In genomic region chr16:54076006-54076504, GRCh38 we compare ENCODE assay signal across 16 cellular contexts.
A peak's percentile ranks its signal among the peaks of the same experiment; 100 is the strongest.
DNase-seq lines count a peak whose midpoint lies in the region; ATAC-seq and TF ChIP-seq lines count a peak whose summit lies in the region.
"Had no signal": no experiment of that assay in that cellular context is flagged by ENCODE, and none has a peak within 500 bp of the region (broad histone marks: within the 10 kb centered on the region; RNA-seq: fewer than 3 reads in every experiment).

No MANE protein-coding gene starts in this region.

- no peaks in the 10 kb centered on the region for H3K36me3 ChIP-seq in mammary epithelial cell (ENCODE audit: insufficient read depth, low read length)

- no peaks in the 10 kb centered on the region for H3K27me3 Mint-ChIP-seq in MCF 10A (ENCODE audit: insufficient read depth, unreplicated experiment)
- H3K27me3 Mint-ChIP-seq: B cell; CD4-positive, alpha-beta T cell had no signal

- no peaks in the 10 kb centered on the region for H4K20me1 ChIP-seq in mammary epithelial cell (ENCODE audit: insufficient read depth, low read length)

- H3K27me3 ChIP-seq in mammary epithelial cell (ENCODE audit: insufficient read depth, low read length), result no peaks in the 10 kb centered on the region

- in situ Hi-C loops in mammary epithelial cell (cut with MboI; ENCODE audit: low sequenced_read_pairs in 2 of 2), result no loop called here

- H3K79me2 ChIP-seq in mammary epithelial cell (ENCODE audit: insufficient read depth, low read length), result no peaks in the 10 kb centered on the region

- WGBS in mammary epithelial cell (ENCODE audit: low coverage, missing lambda C conversion rate), result 100% methylated on average over 3 of the region's 3 CpGs

- CTCF ChIA-PET in MCF 10A (lab: Yijun Ruan, JAX), result interaction anchor here (0.5 to 0.6 kb wide), 2 partner anchors 117 to 1443 kb away, joined by 3 read pairs; no protein-coding TSS in a partner anchor
- CTCF ChIA-PET in mammary epithelial cell (lab: Charles Lee; ENCODE audit: low non-redundant PET), result no interaction called here

- no peak for DNase-seq in MCF 10A (ENCODE audit: unreplicated experiment)
- no peak for DNase-seq in mammary epithelial cell
- DNase-seq in kidney glomerular epithelial cell (lab: John Stamatoyannopoulos, UW), result peak; percentile 2
- DNase-seq in renal cortical epithelial cell (ENCODE audit: low read depth), result peak; percentile 57
- DNase-seq in islet precursor cell, result no peak
- no peak for DNase-seq in activated CD4-positive, CD25-positive, alpha-beta regulatory T cell (lab: John Stamatoyannopoulos, UW)
- DNase-seq: C1 segment of cervical spinal cord; Calu3; CD4-positive, alpha-beta T cell; DMS 273 treated with DMSO at 0.1 percent for 48 hours; DMS79; HCEC 1CT; IMR-90 had no signal

- dilution Hi-C loops in mammary epithelial cell (cut with HindIII; ENCODE audit: low sequenced_read_pairs), result loop anchor here (5.0 kb wide), 1 partner anchor 96 kb away; no protein-coding TSS in a partner anchor

- H2AFZ ChIP-seq in mammary epithelial cell (ENCODE audit: low read depth, low read length), result no peak overlapping the region

- no peak for ATAC-seq in activated CD4-positive, CD25-positive, alpha-beta regulatory T cell treated with anti-CD3 and anti-CD28 coated beads, Interleukin-2, amount 50 U/mL, for 24 hours

- H3K4me3 Mint-ChIP-seq in MCF 10A (ENCODE audit: unreplicated experiment), result no peak overlapping the region
- H3K4me3 Mint-ChIP-seq: B cell; CD4-positive, alpha-beta T cell had no signal

- H3K27ac Mint-ChIP-seq in MCF 10A (ENCODE audit: low read depth, unreplicated experiment), result peak overlapping the region; percentile 100
- H3K27ac Mint-ChIP-seq: B cell; CD4-positive, alpha-beta T cell had no signal

- no TSS peak for BruUV-seq in MCF 10A (replicated peaks; lab: Mats Ljungman, UMichigan)
- BruUV-seq in mammary epithelial cell (replicated peaks; lab: Mats Ljungman, UMichigan), result no TSS peak

- peaks cover 21% of the 10 kb centered on the region for H3K36me3 Mint-ChIP-seq in MCF 10A (ENCODE audit: insufficient read depth, unreplicated experiment)

- H3K9me3 Mint-ChIP-seq in MCF 10A (ENCODE audit: unreplicated experiment), result no peaks in the 10 kb centered on the region
- H3K9me3 Mint-ChIP-seq: CD4-positive, alpha-beta T cell had no signal

- peaks cover 23% of the 10 kb centered on the region for H3K4me1 ChIP-seq in mammary epithelial cell (ENCODE audit: insufficient read depth, low read length)

- intact Hi-C loops in MCF 10A (cut with micrococcal nuclease) (no loop called here), mammary epithelial cell (cut with micrococcal nuclease) (no loop called here)

- POLR2A ChIA-PET in MCF 10A (lab: Yijun Ruan, JAX), result interaction anchor here (0.5 to 4.4 kb wide), 4 partner anchors 9 to 848 kb away, joined by 3 to 29 read pairs (median 3); no protein-coding TSS in a partner anchor

- H3K4me1 Mint-ChIP-seq in MCF 10A (ENCODE audit: insufficient read depth, unreplicated experiment), result peaks cover 39% of the 10 kb centered on the region
- H3K4me1 Mint-ChIP-seq: B cell had no signal

- H3K4me2 ChIP-seq in mammary epithelial cell (ENCODE audit: insufficient read depth, low read depth, low read length), result no peak overlapping the region

- no peaks in the 10 kb centered on the region for H3K9me3 ChIP-seq in mammary epithelial cell (replicated peaks; ENCODE audit: insufficient read depth, low read length)

- no peak for TF ChIP-seq CTCF in MCF 10A (IDR thresholded peaks at IDR 0.05; ENCODE audit: unreplicated experiment)
- TF ChIP-seq CTCF in mammary epithelial cell (conservative IDR thresholded peaks at IDR 0.05 in 1 of 2, IDR thresholded peaks at IDR 0.05 in 1 of 2; ENCODE audit: extremely low read depth in 1 of 2, insufficient read depth in 1 of 2, low read depth in 1 of 2, low read length in 2 of 2), result no peak
- no peak for TF ChIP-seq CTCF in VCaP (conservative IDR thresholded peaks at IDR 0.05)

- H3K27ac ChIP-seq in mammary epithelial cell (ENCODE audit: insufficient read depth, low read depth, low read length) (no peak overlapping the region), VCaP (peak overlapping the region; percentile 47)

- H3K9ac ChIP-seq in mammary epithelial cell (ENCODE audit: insufficient read depth, low read length), result no peak overlapping the region

- no peak overlapping the region for H3K4me3 ChIP-seq in mammary epithelial cell (replicated peaks in 1 of 3; ENCODE audit: insufficient read depth in 1 of 3, low read depth in 2 of 3, low read length in 3 of 3)

Comparison
In these comparisons a context has a peak if more than half of its experiments do, and no peak if none do; other contexts are left out.
1. DNase-seq: peak in kidney glomerular epithelial cell (single experiment) and renal cortical epithelial cell (single experiment); none in MCF 10A (single experiment), mammary epithelial cell (single experiment), islet precursor cell (single experiment) and activated CD4-positive, CD25-positive, alpha-beta regulatory T cell (0 of 4).